Comparison of ENCODE assay signal across 19 cellular contexts in the genomic region with DNA sequence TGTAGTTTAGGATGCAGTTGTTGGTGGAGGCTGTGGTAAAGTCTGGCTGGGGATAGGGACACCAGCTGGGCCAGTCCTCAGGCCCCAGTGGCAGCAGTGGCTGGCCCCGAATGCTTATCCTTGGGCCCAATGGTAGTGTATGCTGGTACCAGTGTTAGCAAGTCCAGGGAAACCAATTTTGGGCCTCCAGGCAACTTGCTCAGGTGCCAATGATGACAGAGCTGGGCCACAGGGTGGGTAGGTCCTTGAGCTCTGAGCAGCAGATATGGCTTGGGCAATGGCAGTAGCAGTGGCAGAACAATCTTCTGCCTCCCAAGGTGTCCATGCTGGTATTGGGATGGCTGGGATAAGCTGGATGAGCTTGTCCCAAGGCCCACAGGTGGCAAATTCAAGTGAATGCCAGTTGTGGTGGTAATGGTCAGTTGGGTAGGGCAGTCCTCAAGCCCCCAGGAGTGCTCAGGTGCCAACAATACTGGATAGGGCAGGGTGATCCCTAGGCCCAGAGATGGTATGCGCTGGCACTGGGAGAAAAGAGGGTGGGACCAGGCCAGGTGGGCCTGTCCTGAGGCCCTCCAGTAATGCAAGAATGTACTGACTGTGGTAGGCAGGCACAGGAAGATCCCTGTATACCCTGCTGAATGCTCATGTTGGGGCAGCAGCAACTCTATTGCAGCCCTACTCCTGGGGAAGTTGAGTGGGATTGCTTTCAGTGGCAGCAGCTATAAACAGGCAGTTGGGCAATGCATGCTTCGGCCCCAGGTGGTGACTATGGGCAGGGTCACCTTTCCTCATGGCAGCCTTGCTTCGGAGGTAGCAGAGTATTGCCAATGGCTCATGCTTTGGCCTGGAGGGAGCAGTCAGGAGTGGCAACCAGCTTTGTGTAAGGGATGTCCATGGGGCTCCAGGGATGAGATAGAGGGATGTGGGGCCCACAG. TPM values are rescaled to one million over a fixed set of nuclear protein-coding genes. Genes with fewer than 3 reads are reported as not detected.
DNase-seq lines count a peak whose midpoint lies in the region; ATAC-seq, FAIRE-seq and TF ChIP-seq lines count a peak whose summit lies in the region.
"Had no signal": no experiment of that assay in that cellular context is flagged by ENCODE, and none has a peak within 500 bp of the region (broad histone marks: within the 10 kb centered on the region; RNA-seq: fewer than 3 reads in every experiment).

No MANE protein-coding gene starts in this region.

- peak; percentile 32 to 34; a peak in 3 of 4 replicates for TF ChIP-seq POLR2A in HepG2 (IDR thresholded peaks at IDR 0.05; ENCODE audit: insufficient read depth in 1 of 2, low read depth in 2 of 2, low read length in 2 of 2)
- TF ChIP-seq POLR2A in right lobe of liver (IDR thresholded peaks at IDR 0.05) = no peak
- no peak for TF ChIP-seq POLR2A in H1 (IDR thresholded peaks at IDR 0.05; ENCODE audit: control extremely low read depth in 1 of 2, low read depth in 2 of 2, low read length in 2 of 2)

- H2BK5ac ChIP-seq in H1 (ENCODE audit: low read depth, low read length) (no peak overlapping the region; the same call in 1 of the 2 replicates), trophoblast cell (ENCODE audit: low read depth, low read length, poor library complexity) (no peak overlapping the region)

- DNase-seq in HepG2 (ENCODE audit: low spot score) (no peak), right lobe of liver (no peak), H1 (ENCODE audit: low read depth in 1 of 2, low spot score in 2 of 2) (no peak), trophoblast cell (no peak), NCI-H2227 treated with DMSO at 0.1 percent for 48 hours (lab: John Stamatoyannopoulos, UW) (no peak), NCI-H1092 treated with DMSO at 0.1 percent for 48 hours (lab: John Stamatoyannopoulos, UW) (no peak)
- DNase-seq: AML-193; Caco-2; CD8-positive, alpha-beta memory T cell; DMS53; GF-D8; GM23248; IMR-90 had no signal

- no peak overlapping the region for H3K9ac ChIP-seq in HepG2 (ENCODE audit: insufficient read depth, low read depth, low read length)
- H3K9ac ChIP-seq in H1 (replicated peaks in 1 of 4; ENCODE audit: extremely low read depth in 1 of 4, low read depth in 3 of 4, low read length in 3 of 4) = no peak overlapping the region
- no peak overlapping the region for H3K9ac ChIP-seq in trophoblast cell (ENCODE audit: low read length)
- H3K9ac ChIP-seq: BLaER1, GM23248 had no signal

- H3K9me3 ChIP-seq in HepG2 (ENCODE audit: low read length) (peaks cover 100% of the 10 kb centered on the region), right lobe of liver (peaks cover 0 to 25% (median 4%) of the 10 kb centered on the region in 4 donors), H1 (ENCODE audit: insufficient read depth in 2 of 2, low read depth in 1 of 2, low read length in 1 of 2) (peaks cover 71 to 75% of the 10 kb centered on the region in 2 experiments), trophoblast cell (ENCODE audit: insufficient read depth, low read depth, low read length) (peaks cover 21% of the 10 kb centered on the region)

- H3K79me2 ChIP-seq in HepG2 (ENCODE audit: insufficient read depth, low read length) = no peaks in the 10 kb centered on the region
- H3K79me2 ChIP-seq in H1 (ENCODE audit: control insufficient read depth in 1 of 2, insufficient read depth in 2 of 2, low read length in 2 of 2) = no peaks in the 10 kb centered on the region
- no peaks in the 10 kb centered on the region for H3K79me2 ChIP-seq in trophoblast cell (ENCODE audit: control insufficient read depth, insufficient read depth, low read length, poor library complexity)

- H4K20me1 ChIP-seq in HepG2 (ENCODE audit: insufficient read depth, low read length) (no peaks in the 10 kb centered on the region), H1 (replicated peaks in 1 of 2; ENCODE audit: control insufficient read depth in 1 of 2, insufficient read depth in 2 of 2, low read length in 2 of 2) (no peaks in the 10 kb centered on the region)
- H4K20me1 ChIP-seq: BLaER1 had no signal

- no peak overlapping the region for H3K4ac ChIP-seq in H1 (replicated peaks; ENCODE audit: insufficient read length, low read depth, low read length)
- no peak overlapping the region for H3K4ac ChIP-seq in trophoblast cell (ENCODE audit: low read depth, low read length)

- H3K23me2 ChIP-seq in H1 (ENCODE audit: low read depth, low read length) = no peaks in the 10 kb centered on the region

- H4K91ac ChIP-seq in H1 (replicated peaks; ENCODE audit: insufficient read length, low read length) (no peak overlapping the region), trophoblast cell (ENCODE audit: low read depth, low read length) (no peak overlapping the region)

- no peaks in the 10 kb centered on the region for H3K36me3 ChIP-seq in HepG2 (replicated peaks in 1 of 2; ENCODE audit: control insufficient read depth in 1 of 2, insufficient read depth in 2 of 2, low read length in 2 of 2)
- H3K36me3 ChIP-seq in right lobe of liver = no peaks in the 10 kb centered on the region
- no peaks in the 10 kb centered on the region; a peak in 2 of 8 replicates for H3K36me3 ChIP-seq in H1 (ENCODE audit: control insufficient read depth in 2 of 4, insufficient read depth in 4 of 4, low read length in 3 of 4)
- H3K36me3 ChIP-seq in trophoblast cell (ENCODE audit: control insufficient read depth in 1 of 2, insufficient read depth in 2 of 2, low read length in 2 of 2) = no peaks in the 10 kb centered on the region

- H2BK120ac ChIP-seq in H1 (replicated peaks; ENCODE audit: low read depth, low read length) (no peak overlapping the region), trophoblast cell (ENCODE audit: insufficient read depth, low read length, poor library complexity) (no peak overlapping the region)

- H4K5ac ChIP-seq in H1 (ENCODE audit: insufficient read length, low read depth, low read length) = no peak overlapping the region

- H3K79me1 ChIP-seq in H1 (ENCODE audit: low read depth, low read length) (no peaks in the 10 kb centered on the region), trophoblast cell (ENCODE audit: low read length) (no peaks in the 10 kb centered on the region)

- intact Hi-C loops in HepG2 (cut with micrococcal nuclease; ENCODE audit: unreplicated experiment) = no loop called here
- intact Hi-C loops in right lobe of liver (cut with DNase I) = no loop called here

- POLR2A ChIA-PET in HepG2 (lab: Yijun Ruan, JAX) (no interaction called here), H1 (lab: Charles Lee; ENCODE audit: partially characterized antibody) (interaction anchor here (0.6 kb wide), 1 partner anchor 243 kb away, joined by 3 read pairs; no protein-coding TSS in a partner anchor)

- H3K14ac ChIP-seq in H1 (ENCODE audit: insufficient read length) (no peak overlapping the region), trophoblast cell (ENCODE audit: low read length) (no peak overlapping the region)

- no peak overlapping the region for H2AK5ac ChIP-seq in H1 (ENCODE audit: low read depth, low read length)
- no peak overlapping the region for H2AK5ac ChIP-seq in trophoblast cell (ENCODE audit: low read length)

- H2BK20ac ChIP-seq in H1 (ENCODE audit: low read length) = no peak overlapping the region

- H3K23ac ChIP-seq in H1 (ENCODE audit: insufficient read length) (no peak overlapping the region), trophoblast cell (ENCODE audit: low read length) (no peak overlapping the region)

- no peak overlapping the region for H4K8ac ChIP-seq in H1 (ENCODE audit: extremely low read depth, insufficient read depth, low read length)
- no peak overlapping the region for H4K8ac ChIP-seq in trophoblast cell (ENCODE audit: low read depth, low read length)

- TF ChIP-seq CTCF in HepG2 (CRISPR knock-in tag; IDR thresholded peaks at IDR 0.05) = no peak
- no peak for TF ChIP-seq CTCF in right lobe of liver (IDR thresholded peaks at IDR 0.05)
- TF ChIP-seq CTCF in H1 (IDR thresholded peaks at IDR 0.05; ENCODE audit: control extremely low read depth in 1 of 3, insufficient read depth in 1 of 3, low read depth in 1 of 3, low read length in 3 of 3) = no peak

- H2AFZ ChIP-seq in HepG2 (ENCODE audit: low read length) (no peak overlapping the region), H1 (ENCODE audit: low read length) (no peak overlapping the region), trophoblast cell (ENCODE audit: insufficient read depth, low read length, poor library complexity) (no peak overlapping the region)
- H2AFZ ChIP-seq: GM23248 had no signal

- TF ChIP-seq RAD21 in HepG2 (CRISPR knock-in tag; IDR thresholded peaks at IDR 0.05) (no peak), H1 (IDR thresholded peaks at IDR 0.05 in 1 of 2, conservative IDR thresholded peaks at IDR 0.05 in 1 of 2; ENCODE audit: low read depth in 2 of 2, low read length in 2 of 2) (no peak)

- in situ Hi-C loops in HepG2 (cut with HindIII; ENCODE audit: extremely low pct_ligation_motif_present, low pct_unique_long_range_greater_than_20kb) = no loop called here

- no peak overlapping the region for H2BK12ac ChIP-seq in H1 (ENCODE audit: low read depth, low read length)
- no peak overlapping the region for H2BK12ac ChIP-seq in trophoblast cell (ENCODE audit: low read length)

- H3K4me2 ChIP-seq in HepG2 (ENCODE audit: low read depth, low read length) (no peak overlapping the region), H1 (ENCODE audit: insufficient read depth in 1 of 2, low read depth in 2 of 2, low read length in 2 of 2) (no peak overlapping the region), trophoblast cell (ENCODE audit: low read length) (no peak overlapping the region)
- H3K4me2 ChIP-seq: BLaER1 had no signal

- 100% methylated on average over 4 of the region's 4 CpGs for WGBS in HepG2 (ENCODE audit: low lambda C conversion rate)
- 75% methylated on average over 1 of the region's 4 CpGs for whole genome bisulfite sequencing in right lobe of liver (ENCODE audit: insufficient coverage, low coverage, low lambda C conversion rate, missing lambda C conversion rate)
- WGBS in H1 (ENCODE audit: extremely low coverage in 1 of 2, insufficient coverage in 1 of 2, insufficient read length in 1 of 2, insufficient replicate concordance in 2 of 2, low coverage in 1 of 2, low lambda C conversion rate in 2 of 2, missing lambda C conversion rate in 1 of 2), 2 experiments = 97% methylated on average over 3 of the region's 4 CpGs; no CpG with 5 or more reads in 1 of the 2 experiments
- no CpG with 5 or more reads among the region's 4 CpGs for WGBS in trophoblast cell (ENCODE audit: extremely low coverage, insufficient coverage, insufficient read length)

- TF ChIP-seq EP300 in HepG2 (IDR thresholded peaks at IDR 0.05; ENCODE audit: low read depth in 2 of 2, low read length in 2 of 2) (no peak), HepG2 (CRISPR knock-in tag; IDR thresholded peaks at IDR 0.05; ENCODE audit: borderline replicate concordance) (no peak), H1 (IDR thresholded peaks at IDR 0.05; ENCODE audit: borderline replicate concordance in 1 of 2, low read depth in 2 of 2, low read length in 2 of 2) (no peak)

- H2BK15ac ChIP-seq in H1 (ENCODE audit: low read length) = no peak overlapping the region

- H3K4me3 ChIP-seq in HepG2 (replicated peaks in 1 of 3; ENCODE audit: insufficient read depth in 1 of 3, low read depth in 2 of 3, low read length in 3 of 3) (no peak overlapping the region), right lobe of liver (no peak overlapping the region), H1 (ENCODE audit: extremely low read depth in 1 of 4, insufficient read depth in 2 of 4, low read depth in 3 of 4, low read length in 4 of 4) (no peak overlapping the region; a peak in 1 of 8 replicates), trophoblast cell (ENCODE audit: low read depth, low read length) (peak overlapping the region; percentile 4)
- H3K4me3 ChIP-seq: BLaER1, GM23248 had no signal

- H3K4me1 ChIP-seq in HepG2 (ENCODE audit: insufficient read depth, low read length) (no peaks in the 10 kb centered on the region), right lobe of liver (no peaks in the 10 kb centered on the region), H1 (replicated peaks in 1 of 4; ENCODE audit: control insufficient read depth in 3 of 4, insufficient read depth in 4 of 4, low read length in 3 of 4) (no peaks in the 10 kb centered on the region), trophoblast cell (ENCODE audit: control insufficient read depth in 1 of 2, insufficient read depth in 2 of 2, low read length in 2 of 2) (no peaks in the 10 kb centered on the region)
- H3K4me1 ChIP-seq: BLaER1, Caco-2 had no signal

- H3K18ac ChIP-seq in H1 (ENCODE audit: extremely low read depth, low read length) (no peak overlapping the region), trophoblast cell (ENCODE audit: low read length) (no peak overlapping the region)

- no peak overlapping the region for H3K56ac ChIP-seq in H1 (replicated peaks; ENCODE audit: insufficient read length, low read depth, low read length)

- H3K27me3 ChIP-seq in HepG2 (ENCODE audit: control insufficient read depth in 1 of 2, insufficient read depth in 2 of 2, low read length in 2 of 2) = no peaks in the 10 kb centered on the region
- no peaks in the 10 kb centered on the region for H3K27me3 ChIP-seq in right lobe of liver
- H3K27me3 ChIP-seq in H1 (replicated peaks in 1 of 4; ENCODE audit: control insufficient read depth in 3 of 4, extremely low read depth in 1 of 4, insufficient read depth in 3 of 4, low read length in 3 of 4) = peaks cover 0 to 30% (median 12%) of the 10 kb centered on the region in 4 experiments; a peak in 6 of 7 replicates
- H3K27me3 ChIP-seq in trophoblast cell (ENCODE audit: insufficient read depth, low read length) = no peaks in the 10 kb centered on the region
- H3K27me3 ChIP-seq: BLaER1 had no signal

- FAIRE-seq in HepG2 (lab: Jason Lieb, UNC) = no peak
- FAIRE-seq in H1 (lab: Jason Lieb, UNC) = no peak
- FAIRE-seq: GM19239 had no signal

- CTCF ChIA-PET in HepG2 (lab: Yijun Ruan, JAX; ENCODE audit: low intra/inter-chr PET ratio, low total read pairs) (no interaction called here), H1 (lab: Charles Lee; ENCODE audit: partially characterized antibody) (interaction anchor here (1.3 to 1.6 kb wide), 2 partner anchors 28 to 243 kb away, joined by 3 to 4 read pairs; no protein-coding TSS in a partner anchor)

- H3K27ac ChIP-seq in HepG2 (ENCODE audit: extremely low read length, insufficient read depth, low read length) (no peak overlapping the region), right lobe of liver (no peak overlapping the region), H1 (ENCODE audit: low read depth, low read length) (no peak overlapping the region), trophoblast cell (ENCODE audit: low read depth, low read length) (no peak overlapping the region)
- H3K27ac ChIP-seq: 22Rv1, BLaER1, GM23248, HL-60 had no signal

- ATAC-seq in HepG2 = peak; percentile 53
- ATAC-seq in right lobe of liver = no peak
- ATAC-seq in GM19351 (IDR thresholded peaks at IDR 0.05; ENCODE audit: unreplicated experiment) = no peak
- ATAC-seq in HG02623 (IDR thresholded peaks at IDR 0.05; ENCODE audit: unreplicated experiment) = no peak

- no peak overlapping the region for H4K12ac ChIP-seq in trophoblast cell (ENCODE audit: low read depth, low read length)

- no TSS peak for BruUV-seq in HepG2 (replicated peaks; lab: Mats Ljungman, UMichigan)

RNA-seq across cellular contexts. Expression of a gene that starts 54.7 kb away (rescaled TPM):
- total RNA-seq in HepG2 (2016; rRNA removed; fragmentation: Illumina TruSeq; extraction: Trizol) (2.5 and 18.9 TPM in 2 replicates), right lobe of liver (1 to 10 TPM in 2 of 6 experiments, under 1 TPM in 4; 0.37 to 1.7 (median 0.60) TPM)
- 0.30 and 0.35 TPM in 2 replicates for total RNA-seq in HepG2 (2016; cell fraction: cytosol; rRNA removed; fragmentation: Illumina TruSeq; extraction: Trizol; ENCODE audit: low read depth)
- 2.0 and 16.5 TPM in 2 replicates for total RNA-seq in HepG2 (2016; cell fraction: insoluble cytoplasmic fraction; rRNA removed; fragmentation: Illumina TruSeq; extraction: Trizol)
- 0.90 and 1.1 TPM in 2 replicates for total RNA-seq in HepG2 (2016; cell fraction: membrane; rRNA removed; fragmentation: Illumina TruSeq; extraction: Trizol)
- 66.8 and 83.4 TPM in 2 replicates for total RNA-seq in HepG2 (2016; cell fraction: nucleus; rRNA removed; fragmentation: Illumina TruSeq; extraction: Trizol)
- polyA plus RNA-seq in HepG2 (2011; rRNA removed) (1.3 TPM in 2 replicates), H1 (2011; rRNA removed) (0.19 and 0.21 TPM in 2 replicates)
- polyA plus RNA-seq in HepG2 (2011; cell fraction: cytosol; rRNA removed) = 0.05 TPM in 2 replicates
- polyA plus RNA-seq in HepG2 (2011; cell fraction: nucleus; rRNA removed) = 11.8 and 14.7 TPM in 2 replicates
- polyA plus RNA-seq in HepG2 (2012) = 1.9 and 2.0 TPM in 2 replicates
- 0.01 and 0.02 TPM in 2 replicates for polyA plus RNA-seq in HepG2 (2016; cell fraction: cytosol; fragmentation: Illumina TruSeq; extraction: Trizol; ENCODE audit: low read depth)
- polyA plus RNA-seq in HepG2 (2016; cell fraction: insoluble cytoplasmic fraction; fragmentation: Illumina TruSeq; extraction: Trizol; ENCODE audit: low read depth) = 0.15 and 0.17 TPM in 2 replicates
- 0.03 and 0.06 TPM in 2 replicates for polyA plus RNA-seq in HepG2 (2016; cell fraction: membrane; fragmentation: Illumina TruSeq; extraction: Trizol; ENCODE audit: low read depth)
- polyA plus RNA-seq in HepG2 (2016; cell fraction: nucleus; fragmentation: Illumina TruSeq; extraction: Trizol; ENCODE audit: insufficient read depth, low read depth) = 8.4 and 10.5 TPM in 2 replicates
- 0.05 and 36.1 TPM in 2 replicates for polyA minus RNA-seq in HepG2 (2011; rRNA and poly(A)+ RNA removed; ENCODE audit: low replicate concordance)
- 0.79 and 0.97 TPM in 2 replicates for polyA minus RNA-seq in HepG2 (2011; cell fraction: cytosol; rRNA and poly(A)+ RNA removed)
- polyA minus RNA-seq in HepG2 (2011; cell fraction: nucleus; rRNA and poly(A)+ RNA removed) = 112 and 125 TPM in 2 replicates
- 1.2 TPM in 2 replicates for total RNA-seq in H1 (2021; fragmentation: NEBNext Ultra II Directional; extraction: Animal tissue kit (Norgen Biotek cat#: 25700))
- polyA plus RNA-seq in H1 (2011; cell fraction: cytosol; rRNA removed) = 0.08 TPM
- polyA plus RNA-seq in H1 (2011; cell fraction: nucleus; rRNA removed) = 2.4 TPM
- 0.19 to 0.30 TPM (median 0.24 TPM) in 4 replicates for polyA plus RNA-seq in H1 (2012, experiment 1 of 2)
- polyA plus RNA-seq in H1 (2012, experiment 2 of 2) = 0.01 TPM
- polyA plus RNA-seq in H1 (2013, experiment 1 of 2) = 0.20 TPM
- 0.13 TPM for polyA plus RNA-seq in H1 (2013, experiment 2 of 2)
- polyA minus RNA-seq in H1 (2011; rRNA and poly(A)+ RNA removed) = 6.2 and 7.3 TPM in 2 replicates
- 1.0 TPM for polyA minus RNA-seq in H1 (2011; cell fraction: cytosol; rRNA and poly(A)+ RNA removed)
- 21.4 TPM for polyA minus RNA-seq in H1 (2011; cell fraction: nucleus; rRNA and poly(A)+ RNA removed)
- polyA plus RNA-seq in trophoblast cell (2013) = 0.19 and 0.21 TPM in 2 replicates

Comparison
In these comparisons a context has a peak if more than half of its experiments do, and no peak if none do; other contexts are left out.
1. POLR2A ChIP-seq: peak in HepG2 (2 of 2); none in right lobe of liver (single experiment) and H1 (0 of 2).